In genomic region chr22:46294784-46295183, GRCh38 we compare ENCODE assay signal across 15 cellular contexts. TPM values are rescaled to one million over a fixed set of nuclear protein-coding genes. Genes with fewer than 3 reads are reported as not detected.
A peak's percentile ranks its signal among the peaks of the same experiment; 100 is the strongest.
DNase-seq lines count a peak whose midpoint lies in the region; ATAC-seq, FAIRE-seq and TF ChIP-seq lines count a peak whose summit lies in the region.
"Had no signal": no experiment of that assay in that cellular context is flagged by ENCODE, and none has a peak within 500 bp of the region (broad histone marks: within the 10 kb centered on the region; RNA-seq: fewer than 3 reads in every experiment).

No MANE protein-coding gene starts in this region.

- TF ChIP-seq POLR2A in HepG2 (IDR thresholded peaks at IDR 0.05; ENCODE audit: insufficient read depth in 1 of 2, low read depth in 2 of 2, low read length in 2 of 2) (0 out of 4 replicates have a peak, but pooled peaks of 1 of the 2 experiments have one; percentile 35), H54 (IDR thresholded peaks at IDR 0.05; ENCODE audit: low read depth, low read length) (no peak)

- ATAC-seq in T-helper 17 cell (no peak), HepG2 (no peak), PC-3 (no peak), GM21786 (IDR thresholded peaks at IDR 0.05; ENCODE audit: unreplicated experiment) (no peak)
- ATAC-seq: activated T-cell treated with anti-CD3 and anti-CD28 coated beads, Interleukin-2, amount 50 U/mL, for 4 hours had no signal

- no peak overlapping the region for H3K9ac ChIP-seq in mammary epithelial cell (ENCODE audit: insufficient read depth, low read length)
- no peak overlapping the region for H3K9ac ChIP-seq in HepG2 (ENCODE audit: insufficient read depth, low read depth, low read length)
- no peak overlapping the region for H3K9ac ChIP-seq in PC-3 (ENCODE audit: low read length)

- POLR2A ChIA-PET in MCF 10A (lab: Yijun Ruan, JAX), result interaction anchor here (1.9 kb wide), 1 partner anchor 10 kb away, joined by 6 read pairs; no protein-coding TSS in a partner anchor
- POLR2A ChIA-PET in HepG2 (lab: Yijun Ruan, JAX), result interaction anchor here (1.0 to 2.4 kb wide), 4 partner anchors 26 to 162 kb away, joined by 3 to 33 read pairs (median 8); partner anchors contain the start of genes CDPF1 and TTC38
- POLR2A ChIA-PET in PC-3 (lab: Charles Lee; ENCODE audit: unreplicated experiment), result no interaction called here

- peaks cover 5% of the 10 kb centered on the region for H3K36me3 ChIP-seq in mammary epithelial cell (ENCODE audit: insufficient read depth, low read length)
- peaks cover 13 to 39% of the 10 kb centered on the region in 2 experiments for H3K36me3 ChIP-seq in HepG2 (replicated peaks in 1 of 2; ENCODE audit: control insufficient read depth in 1 of 2, insufficient read depth in 2 of 2, low read length in 2 of 2)
- peaks cover 8% of the 10 kb centered on the region for H3K36me3 ChIP-seq in PC-3 (ENCODE audit: low read depth, low read length)

- H3K9me2 ChIP-seq in PC-3 (replicated peaks; ENCODE audit: low read length), result no peaks in the 10 kb centered on the region

- no peak overlapping the region for H2AFZ ChIP-seq in mammary epithelial cell (ENCODE audit: low read depth, low read length)
- H2AFZ ChIP-seq in HepG2 (ENCODE audit: low read length), result no peak overlapping the region
- no peak overlapping the region for H2AFZ ChIP-seq in PC-3 (ENCODE audit: low read length)

- TF ChIP-seq RAD21 in HepG2 (CRISPR knock-in tag; IDR thresholded peaks at IDR 0.05), result no peak

- H3K27ac ChIP-seq in mammary epithelial cell (ENCODE audit: insufficient read depth, low read depth, low read length) (no peak overlapping the region), HepG2 (ENCODE audit: extremely low read length, insufficient read depth, low read length) (no peak overlapping the region), PC-3 (ENCODE audit: low read length) (no peak overlapping the region)

- H3K9me3 ChIP-seq in mammary epithelial cell (replicated peaks; ENCODE audit: insufficient read depth, low read length), result no peaks in the 10 kb centered on the region
- no peaks in the 10 kb centered on the region for H3K9me3 ChIP-seq in T-helper 17 cell (ENCODE audit: control insufficient read depth, low read length, poor library complexity, severe bottlenecking)
- no peaks in the 10 kb centered on the region for H3K9me3 ChIP-seq in HepG2 (ENCODE audit: low read length)
- H3K9me3 ChIP-seq in PC-3 (ENCODE audit: low read length), result no peaks in the 10 kb centered on the region

- H3F3A ChIP-seq in PC-3 (ENCODE audit: low read length, unreplicated experiment), result no peaks in the 10 kb centered on the region

- H3K27me3 Mint-ChIP-seq in MCF 10A (ENCODE audit: insufficient read depth, unreplicated experiment) (no peaks in the 10 kb centered on the region), T-helper 17 cell (peaks cover 13% of the 10 kb centered on the region)

- dilution Hi-C loops in mammary epithelial cell (cut with HindIII; ENCODE audit: low sequenced_read_pairs), result loop anchor here (10.0 kb wide), 1 partner anchor 50 kb away; no protein-coding TSS in a partner anchor

- in situ Hi-C loops in mammary epithelial cell (cut with MboI; ENCODE audit: low sequenced_read_pairs in 2 of 2), result loop anchor here in 1 of 2 donors (5.0 kb wide), 1 partner anchor 172 kb away; no protein-coding TSS in a partner anchor
- in situ Hi-C loops in HepG2 (cut with HindIII; ENCODE audit: extremely low pct_ligation_motif_present, low pct_unique_long_range_greater_than_20kb), result no loop called here

- TF ChIP-seq CTCF in MCF 10A (IDR thresholded peaks at IDR 0.05; ENCODE audit: unreplicated experiment), result no peak
- TF ChIP-seq CTCF in mammary epithelial cell (conservative IDR thresholded peaks at IDR 0.05 in 1 of 2, IDR thresholded peaks at IDR 0.05 in 1 of 2; ENCODE audit: extremely low read depth in 1 of 2, insufficient read depth in 1 of 2, low read depth in 1 of 2, low read length in 2 of 2), result no peak
- TF ChIP-seq CTCF in HepG2 (CRISPR knock-in tag; IDR thresholded peaks at IDR 0.05), result no peak
- TF ChIP-seq CTCF in PC-3 (conservative IDR thresholded peaks at IDR 0.05; ENCODE audit: low read depth, low read length), result no peak

- intact Hi-C loops in MCF 10A (cut with micrococcal nuclease), result no loop called here
- intact Hi-C loops in mammary epithelial cell (cut with micrococcal nuclease), result loop anchor here (5.0 kb wide), 3 partner anchors 37 to 302 kb away; no protein-coding TSS in a partner anchor
- intact Hi-C loops in HepG2 (cut with micrococcal nuclease; ENCODE audit: unreplicated experiment), result no loop called here
- intact Hi-C loops in PC-3 (cut with micrococcal nuclease), result loop anchor here (5.0 kb wide), 1 partner anchor 172 kb away; no protein-coding TSS in a partner anchor

- H3K4me3 Mint-ChIP-seq in MCF 10A (ENCODE audit: unreplicated experiment) (peak overlapping the region; percentile 16), T-helper 17 cell (peak overlapping the region; percentile 46)

- H3K4me1 Mint-ChIP-seq in MCF 10A (ENCODE audit: insufficient read depth, unreplicated experiment) (peaks cover 27% of the 10 kb centered on the region), T-helper 17 cell (peaks cover 25% of the 10 kb centered on the region)

- DNase-seq in MCF 10A (ENCODE audit: unreplicated experiment) (no peak), mammary epithelial cell (no peak), T-helper 17 cell (no peak), HepG2 (ENCODE audit: low spot score) (no peak), urothelium cell line (ENCODE audit: low spot score) (no peak), PC-3 (no peak), H54 (ENCODE audit: insufficient read length, low spot score) (no peak)
- DNase-seq: activated T-cell treated with anti-CD3 and anti-CD28 coated beads, Interleukin-2, amount 50 U/mL, for 4 hours; effector memory CD4-positive, alpha-beta T cell; NCI-H1092 treated with DMSO at 0.1 percent for 48 hours; NK-92 treated with Interleukin-12 subunit alpha and Interleukin-12 subunit beta, amount 100 ng/mL, for 24 hours had no signal

- H4K20me1 ChIP-seq in mammary epithelial cell (ENCODE audit: insufficient read depth, low read length) (no peaks in the 10 kb centered on the region), HepG2 (ENCODE audit: insufficient read depth, low read length) (no peaks in the 10 kb centered on the region), PC-3 (ENCODE audit: low read length) (no peaks in the 10 kb centered on the region)

- CTCF ChIA-PET in MCF 10A (lab: Yijun Ruan, JAX), result interaction anchor here (1.3 to 1.4 kb wide), 2 partner anchors 20 to 257 kb away, joined by 3 to 5 read pairs; no protein-coding TSS in a partner anchor
- CTCF ChIA-PET in mammary epithelial cell (lab: Charles Lee; ENCODE audit: low non-redundant PET), result no interaction called here
- CTCF ChIA-PET in HepG2 (lab: Yijun Ruan, JAX; ENCODE audit: low intra/inter-chr PET ratio, low total read pairs), result no interaction called here
- CTCF ChIA-PET in PC-3 (lab: Charles Lee), result no interaction called here

- BruUV-seq in MCF 10A (replicated peaks; lab: Mats Ljungman, UMichigan) (no TSS peak), mammary epithelial cell (replicated peaks; lab: Mats Ljungman, UMichigan) (no TSS peak), HepG2 (replicated peaks; lab: Mats Ljungman, UMichigan) (no TSS peak), PC-3 (replicated peaks; lab: Mats Ljungman, UMichigan) (no TSS peak)

- 100% methylated on average over 2 of the region's 2 CpGs for WGBS in mammary epithelial cell (ENCODE audit: low coverage, missing lambda C conversion rate)
- 100% methylated on average over 1 of the region's 2 CpGs for WGBS in HepG2 (ENCODE audit: low lambda C conversion rate)

- peaks cover 26% of the 10 kb centered on the region for H3K79me2 ChIP-seq in mammary epithelial cell (ENCODE audit: insufficient read depth, low read length)
- H3K79me2 ChIP-seq in HepG2 (ENCODE audit: insufficient read depth, low read length), result peaks cover 17% of the 10 kb centered on the region
- peaks cover 28% of the 10 kb centered on the region for H3K79me2 ChIP-seq in PC-3 (ENCODE audit: low read length)

- H3K4me1 ChIP-seq in mammary epithelial cell (ENCODE audit: insufficient read depth, low read length) (peaks cover 15% of the 10 kb centered on the region), HepG2 (ENCODE audit: insufficient read depth, low read length) (peaks cover 27% of the 10 kb centered on the region), PC-3 (ENCODE audit: insufficient read depth, low read length) (peaks cover 13% of the 10 kb centered on the region)

- peaks cover 45% of the 10 kb centered on the region for H3K36me3 Mint-ChIP-seq in MCF 10A (ENCODE audit: insufficient read depth, unreplicated experiment)
- no peaks in the 10 kb centered on the region for H3K36me3 Mint-ChIP-seq in T-helper 17 cell (ENCODE audit: low read depth)

- TF ChIP-seq EP300 in HepG2 (IDR thresholded peaks at IDR 0.05; ENCODE audit: low read depth in 2 of 2, low read length in 2 of 2), result no peak
- TF ChIP-seq EP300 in HepG2 (CRISPR knock-in tag; IDR thresholded peaks at IDR 0.05; ENCODE audit: borderline replicate concordance), result no peak

- H3K4me2 ChIP-seq in mammary epithelial cell (ENCODE audit: insufficient read depth, low read depth, low read length), result no peak overlapping the region
- no peak overlapping the region for H3K4me2 ChIP-seq in HepG2 (ENCODE audit: low read depth, low read length)
- H3K4me2 ChIP-seq in PC-3 (ENCODE audit: low read length), result no peak overlapping the region

- H3K9me3 Mint-ChIP-seq in MCF 10A (ENCODE audit: unreplicated experiment), result no peaks in the 10 kb centered on the region

- H3K4me3 ChIP-seq in mammary epithelial cell (replicated peaks in 1 of 3; ENCODE audit: insufficient read depth in 1 of 3, low read depth in 2 of 3, low read length in 3 of 3) (no peak overlapping the region), HepG2 (replicated peaks in 1 of 3; ENCODE audit: insufficient read depth in 1 of 3, low read depth in 2 of 3, low read length in 3 of 3) (no peak overlapping the region), PC-3 (ENCODE audit: low read length) (no peak overlapping the region)
- H3K4me3 ChIP-seq: breast epithelium had no signal

- no peaks in the 10 kb centered on the region for H3K27me3 ChIP-seq in mammary epithelial cell (ENCODE audit: insufficient read depth, low read length)
- H3K27me3 ChIP-seq in HepG2 (ENCODE audit: control insufficient read depth in 1 of 2, insufficient read depth in 2 of 2, low read length in 2 of 2), result no peaks in the 10 kb centered on the region; a peak in 1 of 5 replicates
- H3K27me3 ChIP-seq in PC-3 (ENCODE audit: low read length), result no peaks in the 10 kb centered on the region
- H3K27me3 ChIP-seq: breast epithelium had no signal

- H3K27ac Mint-ChIP-seq in MCF 10A (ENCODE audit: low read depth, unreplicated experiment), result no peak overlapping the region
- H3K27ac Mint-ChIP-seq in T-helper 17 cell, result peak overlapping the region; percentile 30

- FAIRE-seq in HepG2 (lab: Jason Lieb, UNC) (no peak), urothelium cell line (lab: Jason Lieb, UNC) (peak; percentile 17), H54 (lab: Jason Lieb, UNC) (no peak)

RNA-seq across cellular contexts. Expression of gene GTSE1, which starts 1.9 kb away (rescaled TPM):
- total RNA-seq in MCF 10A (2022), result 12.7 and 19.9 TPM in 2 replicates
- total RNA-seq in mammary epithelial cell, result 10 to 100 TPM in 1 of 2 donors, under 1 TPM in 1; 0.67 to 22.3 TPM
- 16.0 TPM for polyA plus RNA-seq in mammary epithelial cell
- polyA minus RNA-seq in mammary epithelial cell, result 14.0 TPM
- under 1 TPM; 0.25 to 0.57 TPM for total RNA-seq in T-helper 17 cell
- 13.5 and 15.3 TPM in 2 replicates for total RNA-seq in HepG2 (2016; rRNA removed; fragmentation: Illumina TruSeq; extraction: Trizol)
- 9.5 and 10.9 TPM in 2 replicates for total RNA-seq in HepG2 (2016; cell fraction: cytosol; rRNA removed; fragmentation: Illumina TruSeq; extraction: Trizol; ENCODE audit: low read depth)
- 12.5 and 14.4 TPM in 2 replicates for total RNA-seq in HepG2 (2016; cell fraction: insoluble cytoplasmic fraction; rRNA removed; fragmentation: Illumina TruSeq; extraction: Trizol)
- 16.2 and 16.3 TPM in 2 replicates for total RNA-seq in HepG2 (2016; cell fraction: membrane; rRNA removed; fragmentation: Illumina TruSeq; extraction: Trizol)
- 13.0 and 13.4 TPM in 2 replicates for total RNA-seq in HepG2 (2016; cell fraction: nucleus; rRNA removed; fragmentation: Illumina TruSeq; extraction: Trizol)
- 7.0 and 10.7 TPM in 2 replicates for polyA plus RNA-seq in HepG2 (2011; rRNA removed)
- polyA plus RNA-seq in HepG2 (2011; cell fraction: cytosol; rRNA removed), result 4.1 and 6.8 TPM in 2 replicates
- polyA plus RNA-seq in HepG2 (2011; cell fraction: nucleus; rRNA removed), result 14.2 and 21.4 TPM in 2 replicates
- 4.6 and 8.5 TPM in 2 replicates for polyA plus RNA-seq in HepG2 (2012)
- polyA plus RNA-seq in HepG2 (2016; cell fraction: cytosol; fragmentation: Illumina TruSeq; extraction: Trizol; ENCODE audit: low read depth), result 6.3 and 6.9 TPM in 2 replicates
- polyA plus RNA-seq in HepG2 (2016; cell fraction: insoluble cytoplasmic fraction; fragmentation: Illumina TruSeq; extraction: Trizol; ENCODE audit: low read depth), result 17.8 and 23.8 TPM in 2 replicates
- 16.6 and 17.2 TPM in 2 replicates for polyA plus RNA-seq in HepG2 (2016; cell fraction: membrane; fragmentation: Illumina TruSeq; extraction: Trizol; ENCODE audit: low read depth)
- polyA plus RNA-seq in HepG2 (2016; cell fraction: nucleus; fragmentation: Illumina TruSeq; extraction: Trizol; ENCODE audit: insufficient read depth, low read depth), result 56.0 and 61.7 TPM in 2 replicates
- 12.6 and 23.6 TPM in 2 replicates for polyA minus RNA-seq in HepG2 (2011; rRNA and poly(A)+ RNA removed; ENCODE audit: low replicate concordance)
- 6.7 and 8.3 TPM in 2 replicates for polyA minus RNA-seq in HepG2 (2011; cell fraction: cytosol; rRNA and poly(A)+ RNA removed)
- polyA minus RNA-seq in HepG2 (2011; cell fraction: nucleus; rRNA and poly(A)+ RNA removed), result 9.7 and 11.5 TPM in 2 replicates
- total RNA-seq in PC-3 (2014; rRNA removed), result 20.6 and 26.4 TPM in 2 replicates

RNA-seq across cellular contexts. Expression of gene TTC38, which starts 27.0 kb away (rescaled TPM):
- total RNA-seq in MCF 10A (2022) (16.7 and 17.8 TPM in 2 replicates), mammary epithelial cell (10 to 100 TPM; 14.3 to 16.0 TPM), T-helper 17 cell (1 to 10 TPM; 4.3 to 7.1 TPM), HepG2 (2016; rRNA removed; fragmentation: Illumina TruSeq; extraction: Trizol) (105 and 106 TPM in 2 replicates), PC-3 (2014; rRNA removed) (26.8 and 41.4 TPM in 2 replicates)
- polyA plus RNA-seq in mammary epithelial cell (14.5 TPM), HepG2 (2011; rRNA removed) (101 and 112 TPM in 2 replicates)
- polyA minus RNA-seq in mammary epithelial cell, result 17.7 TPM
- total RNA-seq in HepG2 (2016; cell fraction: cytosol; rRNA removed; fragmentation: Illumina TruSeq; extraction: Trizol; ENCODE audit: low read depth), result 14.0 and 16.3 TPM in 2 replicates
- total RNA-seq in HepG2 (2016; cell fraction: insoluble cytoplasmic fraction; rRNA removed; fragmentation: Illumina TruSeq; extraction: Trizol), result 103 and 105 TPM in 2 replicates
- 37.6 and 39.1 TPM in 2 replicates for total RNA-seq in HepG2 (2016; cell fraction: membrane; rRNA removed; fragmentation: Illumina TruSeq; extraction: Trizol)
- total RNA-seq in HepG2 (2016; cell fraction: nucleus; rRNA removed; fragmentation: Illumina TruSeq; extraction: Trizol), result 81.8 and 89.6 TPM in 2 replicates
- polyA plus RNA-seq in HepG2 (2011; cell fraction: cytosol; rRNA removed), result 120 and 124 TPM in 2 replicates
- polyA plus RNA-seq in HepG2 (2011; cell fraction: nucleus; rRNA removed), result 228 and 272 TPM in 2 replicates
- polyA plus RNA-seq in HepG2 (2012), result 67.9 and 76.1 TPM in 2 replicates
- polyA plus RNA-seq in HepG2 (2016; cell fraction: cytosol; fragmentation: Illumina TruSeq; extraction: Trizol; ENCODE audit: low read depth), result 14.5 and 15.5 TPM in 2 replicates
- 88.5 and 106 TPM in 2 replicates for polyA plus RNA-seq in HepG2 (2016; cell fraction: insoluble cytoplasmic fraction; fragmentation: Illumina TruSeq; extraction: Trizol; ENCODE audit: low read depth)
- polyA plus RNA-seq in HepG2 (2016; cell fraction: membrane; fragmentation: Illumina TruSeq; extraction: Trizol; ENCODE audit: low read depth), result 24.0 and 28.8 TPM in 2 replicates
- 141 and 185 TPM in 2 replicates for polyA plus RNA-seq in HepG2 (2016; cell fraction: nucleus; fragmentation: Illumina TruSeq; extraction: Trizol; ENCODE audit: insufficient read depth, low read depth)
- 60.8 and 197 TPM in 2 replicates for polyA minus RNA-seq in HepG2 (2011; rRNA and poly(A)+ RNA removed; ENCODE audit: low replicate concordance)
- 88.7 and 103 TPM in 2 replicates for polyA minus RNA-seq in HepG2 (2011; cell fraction: cytosol; rRNA and poly(A)+ RNA removed)
- polyA minus RNA-seq in HepG2 (2011; cell fraction: nucleus; rRNA and poly(A)+ RNA removed), result 101 and 103 TPM in 2 replicates

RNA-seq across cellular contexts. Expression of gene PKDREJ, which starts 31.6 kb away (rescaled TPM):
- total RNA-seq in MCF 10A (2022) (not detected in 2 replicates), mammary epithelial cell (not detected), T-helper 17 cell (not detected), HepG2 (2016; rRNA removed; fragmentation: Illumina TruSeq; extraction: Trizol) (not detected in 2 replicates), PC-3 (2014; rRNA removed) (not detected in 2 replicates)
- polyA plus RNA-seq in mammary epithelial cell (not detected), HepG2 (2011; rRNA removed) (0.01 TPM in 1 of 2 replicates, not detected in the other)
- polyA minus RNA-seq in mammary epithelial cell, result not detected
- not detected in 2 replicates for total RNA-seq in HepG2 (2016; cell fraction: cytosol; rRNA removed; fragmentation: Illumina TruSeq; extraction: Trizol; ENCODE audit: low read depth)
- not detected in 2 replicates for total RNA-seq in HepG2 (2016; cell fraction: insoluble cytoplasmic fraction; rRNA removed; fragmentation: Illumina TruSeq; extraction: Trizol)
- total RNA-seq in HepG2 (2016; cell fraction: membrane; rRNA removed; fragmentation: Illumina TruSeq; extraction: Trizol), result not detected in 2 replicates
- not detected in 2 replicates for total RNA-seq in HepG2 (2016; cell fraction: nucleus; rRNA removed; fragmentation: Illumina TruSeq; extraction: Trizol)
- 0.01 TPM in 1 of 2 replicates, not detected in the other for polyA plus RNA-seq in HepG2 (2011; cell fraction: cytosol; rRNA removed)
- polyA plus RNA-seq in HepG2 (2011; cell fraction: nucleus; rRNA removed), result 0.02 TPM in 1 of 2 replicates, not detected in the other
- 0.27 and 0.29 TPM in 2 replicates for polyA plus RNA-seq in HepG2 (2012)
- polyA plus RNA-seq in HepG2 (2016; cell fraction: cytosol; fragmentation: Illumina TruSeq; extraction: Trizol; ENCODE audit: low read depth), result not detected in 2 replicates
- not detected in 2 replicates for polyA plus RNA-seq in HepG2 (2016; cell fraction: insoluble cytoplasmic fraction; fragmentation: Illumina TruSeq; extraction: Trizol; ENCODE audit: low read depth)
- not detected in 2 replicates for polyA plus RNA-seq in HepG2 (2016; cell fraction: membrane; fragmentation: Illumina TruSeq; extraction: Trizol; ENCODE audit: low read depth)
- not detected in 2 replicates for polyA plus RNA-seq in HepG2 (2016; cell fraction: nucleus; fragmentation: Illumina TruSeq; extraction: Trizol; ENCODE audit: insufficient read depth, low read depth)
- not detected in 2 replicates for polyA minus RNA-seq in HepG2 (2011; rRNA and poly(A)+ RNA removed; ENCODE audit: low replicate concordance)
- not detected in 2 replicates for polyA minus RNA-seq in HepG2 (2011; cell fraction: cytosol; rRNA and poly(A)+ RNA removed)
- not detected in 2 replicates for polyA minus RNA-seq in HepG2 (2011; cell fraction: nucleus; rRNA and poly(A)+ RNA removed)
- total RNA-seq: activated T-cell treated with anti-CD3 and anti-CD28 coated beads, Interleukin-2, amount 50 U/mL, for 4 hours; Daoy; lung microvascular endothelial cell had no signal

RNA-seq across cellular contexts. Expression of gene TRMU, which starts 40.7 kb away (rescaled TPM):
- total RNA-seq in MCF 10A (2022) (46.6 and 48.7 TPM in 2 replicates), mammary epithelial cell (10 to 100 TPM; 16.3 to 42.0 TPM), T-helper 17 cell (10 to 100 TPM; 47.5 to 54.8 TPM), HepG2 (2016; rRNA removed; fragmentation: Illumina TruSeq; extraction: Trizol) (47.7 and 50.2 TPM in 2 replicates), PC-3 (2014; rRNA removed) (63.5 and 63.6 TPM in 2 replicates)
- polyA plus RNA-seq in mammary epithelial cell (28.0 TPM), HepG2 (2011; rRNA removed) (31.0 and 32.1 TPM in 2 replicates)
- polyA minus RNA-seq in mammary epithelial cell, result 32.4 TPM
- total RNA-seq in HepG2 (2016; cell fraction: cytosol; rRNA removed; fragmentation: Illumina TruSeq; extraction: Trizol; ENCODE audit: low read depth), result 18.2 and 23.3 TPM in 2 replicates
- 47.8 and 51.9 TPM in 2 replicates for total RNA-seq in HepG2 (2016; cell fraction: insoluble cytoplasmic fraction; rRNA removed; fragmentation: Illumina TruSeq; extraction: Trizol)
- 29.1 and 30.8 TPM in 2 replicates for total RNA-seq in HepG2 (2016; cell fraction: membrane; rRNA removed; fragmentation: Illumina TruSeq; extraction: Trizol)
- total RNA-seq in HepG2 (2016; cell fraction: nucleus; rRNA removed; fragmentation: Illumina TruSeq; extraction: Trizol), result 60.2 and 64.2 TPM in 2 replicates
- 19.1 and 26.5 TPM in 2 replicates for polyA plus RNA-seq in HepG2 (2011; cell fraction: cytosol; rRNA removed)
- 132 and 159 TPM in 2 replicates for polyA plus RNA-seq in HepG2 (2011; cell fraction: nucleus; rRNA removed)
- polyA plus RNA-seq in HepG2 (2012), result 26.7 and 28.6 TPM in 2 replicates
- 8.9 and 10.9 TPM in 2 replicates for polyA plus RNA-seq in HepG2 (2016; cell fraction: cytosol; fragmentation: Illumina TruSeq; extraction: Trizol; ENCODE audit: low read depth)
- polyA plus RNA-seq in HepG2 (2016; cell fraction: insoluble cytoplasmic fraction; fragmentation: Illumina TruSeq; extraction: Trizol; ENCODE audit: low read depth), result 51.8 and 58.5 TPM in 2 replicates
- polyA plus RNA-seq in HepG2 (2016; cell fraction: membrane; fragmentation: Illumina TruSeq; extraction: Trizol; ENCODE audit: low read depth), result 20.5 and 21.0 TPM in 2 replicates
- 126 and 127 TPM in 2 replicates for polyA plus RNA-seq in HepG2 (2016; cell fraction: nucleus; fragmentation: Illumina TruSeq; extraction: Trizol; ENCODE audit: insufficient read depth, low read depth)
- polyA minus RNA-seq in HepG2 (2011; rRNA and poly(A)+ RNA removed; ENCODE audit: low replicate concordance), result 36.9 and 68.5 TPM in 2 replicates
- 9.8 and 12.0 TPM in 2 replicates for polyA minus RNA-seq in HepG2 (2011; cell fraction: cytosol; rRNA and poly(A)+ RNA removed)
- 105 and 171 TPM in 2 replicates for polyA minus RNA-seq in HepG2 (2011; cell fraction: nucleus; rRNA and poly(A)+ RNA removed)

RNA-seq across cellular contexts. Expression of gene CDPF1, which starts 44.7 kb away (rescaled TPM):
- total RNA-seq in MCF 10A (2022), result 6.3 and 9.0 TPM in 2 replicates
- 1 to 10 TPM; 5.7 to 8.0 TPM for total RNA-seq in mammary epithelial cell
- polyA plus RNA-seq in mammary epithelial cell, result 8.3 TPM
- 6.6 TPM for polyA minus RNA-seq in mammary epithelial cell
- 1 to 10 TPM; 3.5 to 4.3 TPM for total RNA-seq in T-helper 17 cell
- 5.2 and 6.0 TPM in 2 replicates for total RNA-seq in HepG2 (2016; rRNA removed; fragmentation: Illumina TruSeq; extraction: Trizol)
- 3.1 and 4.1 TPM in 2 replicates for total RNA-seq in HepG2 (2016; cell fraction: cytosol; rRNA removed; fragmentation: Illumina TruSeq; extraction: Trizol; ENCODE audit: low read depth)
- 4.7 and 6.0 TPM in 2 replicates for total RNA-seq in HepG2 (2016; cell fraction: insoluble cytoplasmic fraction; rRNA removed; fragmentation: Illumina TruSeq; extraction: Trizol)
- 5.4 and 6.4 TPM in 2 replicates for total RNA-seq in HepG2 (2016; cell fraction: membrane; rRNA removed; fragmentation: Illumina TruSeq; extraction: Trizol)
- total RNA-seq in HepG2 (2016; cell fraction: nucleus; rRNA removed; fragmentation: Illumina TruSeq; extraction: Trizol), result 2.8 and 3.8 TPM in 2 replicates
- 7.4 and 8.1 TPM in 2 replicates for polyA plus RNA-seq in HepG2 (2011; rRNA removed)
- polyA plus RNA-seq in HepG2 (2011; cell fraction: cytosol; rRNA removed), result 7.0 and 8.0 TPM in 2 replicates
- polyA plus RNA-seq in HepG2 (2011; cell fraction: nucleus; rRNA removed), result 15.6 and 19.1 TPM in 2 replicates
- 3.3 and 4.7 TPM in 2 replicates for polyA plus RNA-seq in HepG2 (2012)
- 2.9 and 3.7 TPM in 2 replicates for polyA plus RNA-seq in HepG2 (2016; cell fraction: cytosol; fragmentation: Illumina TruSeq; extraction: Trizol; ENCODE audit: low read depth)
- polyA plus RNA-seq in HepG2 (2016; cell fraction: insoluble cytoplasmic fraction; fragmentation: Illumina TruSeq; extraction: Trizol; ENCODE audit: low read depth), result 4.6 and 5.8 TPM in 2 replicates
- polyA plus RNA-seq in HepG2 (2016; cell fraction: membrane; fragmentation: Illumina TruSeq; extraction: Trizol; ENCODE audit: low read depth), result 5.2 and 5.7 TPM in 2 replicates
- polyA plus RNA-seq in HepG2 (2016; cell fraction: nucleus; fragmentation: Illumina TruSeq; extraction: Trizol; ENCODE audit: insufficient read depth, low read depth), result 4.2 and 5.9 TPM in 2 replicates
- polyA minus RNA-seq in HepG2 (2011; rRNA and poly(A)+ RNA removed; ENCODE audit: low replicate concordance), result 3.5 and 3.6 TPM in 2 replicates
- polyA minus RNA-seq in HepG2 (2011; cell fraction: cytosol; rRNA and poly(A)+ RNA removed), result 1.3 and 2.3 TPM in 2 replicates
- polyA minus RNA-seq in HepG2 (2011; cell fraction: nucleus; rRNA and poly(A)+ RNA removed), result 1.9 and 2.2 TPM in 2 replicates
- total RNA-seq in PC-3 (2014; rRNA removed), result 14.1 and 21.0 TPM in 2 replicates

Comparison
In these comparisons a context has a peak if more than half of its experiments do, and no peak if none do; other contexts are left out.
1. intact Hi-C loops: an anchor here in mammary epithelial cell (5.0 kb wide) and PC-3 (5.0 kb wide); none called in MCF 10A and HepG2.